Comparison of ENCODE assay signal across 8 cellular contexts in genomic region chr11:11931461-11932055, GRCh38.
DNase-seq lines count a peak whose midpoint lies in the region; ATAC-seq, FAIRE-seq and TF ChIP-seq lines count a peak whose summit lies in the region.

No MANE protein-coding gene starts in this region.

- no peaks in the 10 kb centered on the region for H4K20me1 ChIP-seq in DOHH2 (ENCODE audit: control insufficient read depth, insufficient read depth, low read depth, low read length)

- H3K36me3 ChIP-seq in DOHH2 (ENCODE audit: control insufficient read depth, low read length) (peaks cover 45% of the 10 kb centered on the region), Panc1 (ENCODE audit: control insufficient read depth, insufficient read depth, low read length) (peaks cover 17% of the 10 kb centered on the region)

- peak; percentile 5 for DNase-seq in HuH-7.5 (ENCODE audit: low spot score)
- no peak for DNase-seq in Panc1 (ENCODE audit: low read depth, low spot score)
- peak; percentile 44 for DNase-seq in midbrain (lab: John Stamatoyannopoulos, UW)
- no peak for DNase-seq in foreskin melanocyte

- H3K9me3 ChIP-seq in DOHH2 (ENCODE audit: control insufficient read depth, insufficient read depth, low read length), result no peaks in the 10 kb centered on the region
- no peaks in the 10 kb centered on the region for H3K9me3 ChIP-seq in Panc1 (ENCODE audit: control insufficient read depth, insufficient read depth, low read depth, low read length)

- in situ Hi-C loops in Panc1 (cut with HindIII; ENCODE audit: low pct_unique_long_range_greater_than_20kb, low sequenced_read_pairs), result no loop called here

- BruUV-seq in Panc1 (replicated peaks; lab: Mats Ljungman, UMichigan), result no TSS peak

- no peak overlapping the region for H3K4me2 ChIP-seq in DOHH2 (ENCODE audit: low read length)

- CTCF ChIA-PET in Panc1 (lab: Charles Lee), result interaction anchor here (1.2 kb wide), 1 partner anchor 113 kb away, joined by 6 read pairs; no protein-coding TSS in a partner anchor

- H3K4me1 ChIP-seq in DOHH2 (ENCODE audit: control insufficient read depth, low read length), result peaks cover 1% of the 10 kb centered on the region
- H3K4me1 ChIP-seq in Panc1 (ENCODE audit: control insufficient read depth, insufficient read depth, low read length), result no peaks in the 10 kb centered on the region

- FAIRE-seq in endometrium (lab: Jason Lieb, UNC), result peak; percentile 90

- no peaks in the 10 kb centered on the region for H3K9me2 ChIP-seq in DOHH2 (replicated peaks; ENCODE audit: control insufficient read depth, low read length)

- intact Hi-C loops in Panc1 (cut with micrococcal nuclease; ENCODE audit: unreplicated experiment), result loop anchor here (2.0 kb wide), 1 partner anchor 113 kb away; no protein-coding TSS in a partner anchor

- ATAC-seq in Panc1 (peak; percentile 62; the same call in 1 of the 2 replicates), GM21723 (IDR thresholded peaks at IDR 0.05; ENCODE audit: unreplicated experiment) (no peak), HG02970 (IDR thresholded peaks at IDR 0.05; ENCODE audit: low FRiP score, unreplicated experiment) (no peak)

- TF ChIP-seq CTCF in DOHH2 (IDR thresholded peaks at IDR 0.05; ENCODE audit: low read depth, low read length, poor library complexity, severe bottlenecking) (peak; percentile 67), Panc1 (IDR thresholded peaks at IDR 0.05) (peak; percentile 58; the same call in 1 of the 2 replicates)

- H3F3A ChIP-seq in DOHH2 (ENCODE audit: control insufficient read depth, insufficient read depth), result 0 out of 2 replicates have a peak, but pooled peaks cover 2% of the 10 kb centered on the region

- H3K27ac ChIP-seq in DOHH2 (ENCODE audit: low read depth, low read length) (no peak overlapping the region), Panc1 (ENCODE audit: low read length) (no peak overlapping the region)

- H3K4me3 ChIP-seq in DOHH2 (ENCODE audit: low read length), result no peak overlapping the region
- no peak overlapping the region for H3K4me3 ChIP-seq in Panc1 (ENCODE audit: low read depth in 2 of 2, low read length in 2 of 2)

- POLR2A ChIA-PET in Panc1 (lab: Charles Lee), result no interaction called here

- no peaks in the 10 kb centered on the region for H3K27me3 ChIP-seq in DOHH2 (ENCODE audit: control insufficient read depth, low read length)
- no peaks in the 10 kb centered on the region for H3K27me3 ChIP-seq in Panc1 (ENCODE audit: control insufficient read depth, insufficient read depth, low read length)

- no peaks in the 10 kb centered on the region for H3K79me2 ChIP-seq in DOHH2 (ENCODE audit: control insufficient read depth, low read length)

Comparison
In these comparisons a context has a peak if more than half of its experiments do, and no peak if none do; other contexts are left out.
1. DNase-seq: peak in HuH-7.5 (single experiment) and midbrain (single experiment); none in Panc1 (single experiment) and foreskin melanocyte (single experiment).